ENCODE assay signal across 11 cellular contexts in genomic region chr12:108394196-108394595, GRCh38. TPM values are rescaled to one million over a fixed set of nuclear protein-coding genes. Genes with fewer than 3 reads are reported as not detected.
DNase-seq lines count a peak whose midpoint lies in the region; TF ChIP-seq lines count a peak whose summit lies in the region.
"Had no signal": no experiment of that assay in that cellular context is flagged by ENCODE, and none has a peak within 500 bp of the region (broad histone marks: within the 10 kb centered on the region; RNA-seq: fewer than 3 reads in every experiment).

No MANE protein-coding gene starts in this region.

- CTCF ChIA-PET in OCI-LY7 (lab: Charles Lee; ENCODE audit: unreplicated experiment): no interaction called here

- H3K9me2 ChIP-seq in OCI-LY7 (ENCODE audit: insufficient read depth, low read length): no peaks in the 10 kb centered on the region

- H3K4me3 ChIP-seq in fibroblast of villous mesenchyme (ENCODE audit: low read depth, low read length) (no peak overlapping the region), OCI-LY7 (ENCODE audit: low read depth, low read length, poor library complexity, severe bottlenecking) (no peak overlapping the region)

- DNase-seq in DMS79 (lab: John Stamatoyannopoulos, UW): peak; percentile 1
- DNase-seq in NCI-H446 (lab: John Stamatoyannopoulos, UW): peak; percentile 92 to 98
- peak; percentile 36 for DNase-seq in fibroblast of villous mesenchyme (ENCODE audit: low read depth)
- peak; percentile 21 for DNase-seq in putamen (ENCODE audit: low spot score)
- DNase-seq in OCI-LY7 (ENCODE audit: low spot score): no peak
- no peak for DNase-seq in glomerular visceral epithelial cell (ENCODE audit: extremely low spot score)
- DNase-seq in GM10266 (ENCODE audit: extremely low spot score): no peak
- DNase-seq in stimulated activated CD4-positive, alpha-beta T cell treated with anti-CD3 and anti-CD28 coated beads, Interleukin-15, amount 100 ng/mL, for 24 hours: no peak
- DNase-seq: activated naive CD8-positive, alpha-beta T cell treated with anti-CD3 and anti-CD28 coated beads, Interleukin-2, amount 10 ng/mL, durations not matched to agents 7 days and 5 days; stimulated activated CD4-positive, alpha-beta T cell treated with anti-CD3 and anti-CD28 coated beads, Interleukin-2, amount 100 ng/mL, for 48 hours had no signal

- no peak overlapping the region for H3K4me2 ChIP-seq in OCI-LY7 (ENCODE audit: low read length)

- no peaks in the 10 kb centered on the region for H3K4me1 ChIP-seq in OCI-LY7 (ENCODE audit: insufficient read depth, low read length, poor library complexity, severe bottlenecking)

- no peak overlapping the region for H3K27ac ChIP-seq in OCI-LY7 (ENCODE audit: low read depth, low read length, poor library complexity, severe bottlenecking)
- H3K27ac ChIP-seq: C4-2B had no signal

- H3K79me2 ChIP-seq in OCI-LY7 (ENCODE audit: insufficient read depth, low read depth, low read length): no peaks in the 10 kb centered on the region

- TF ChIP-seq CTCF in fibroblast of villous mesenchyme (IDR thresholded peaks at IDR 0.05; ENCODE audit: insufficient read depth, low read depth, low read length) (no peak), OCI-LY7 (conservative IDR thresholded peaks at IDR 0.05; ENCODE audit: low read length) (no peak), GM10266 (IDR thresholded peaks at IDR 0.05; ENCODE audit: control insufficient read depth, insufficient read depth, low read depth, missing control alignments) (no peak)

- POLR2A ChIA-PET in OCI-LY7 (lab: Charles Lee): no interaction called here

- intact Hi-C loops in OCI-LY7 (cut with micrococcal nuclease; ENCODE audit: unreplicated experiment): no loop called here

- H4K20me1 ChIP-seq in OCI-LY7 (ENCODE audit: insufficient read depth, low read length): no peaks in the 10 kb centered on the region

- no TSS peak for BruUV-seq in OCI-LY7 (replicated peaks; lab: Mats Ljungman, UMichigan)

- no peak overlapping the region for H2AFZ ChIP-seq in OCI-LY7 (ENCODE audit: low read length)

- no peaks in the 10 kb centered on the region for H3K9me3 ChIP-seq in OCI-LY7 (ENCODE audit: low read length)

- H3K36me3 ChIP-seq in OCI-LY7 (ENCODE audit: insufficient read depth, low read length): no peaks in the 10 kb centered on the region

RNA-seq across cellular contexts. Expression of gene CMKLR1, which starts 55.1 kb away (rescaled TPM):
- 1.7 and 1.9 TPM in 2 replicates for total RNA-seq in fibroblast of villous mesenchyme
- not detected in 2 replicates for total RNA-seq in OCI-LY7 (2014; rRNA removed; shearing (Covaris generic))
- total RNA-seq in OCI-LY7 (2022): not detected in 2 replicates

Comparison
In these comparisons a context has a peak if more than half of its experiments do, and no peak if none do; other contexts are left out.
1. DNase-seq: peak in DMS79 (single experiment), NCI-H446 (2 of 2), fibroblast of villous mesenchyme (single experiment) and putamen (single experiment); none in OCI-LY7 (single experiment), glomerular visceral epithelial cell (single experiment), GM10266 (single experiment) and stimulated activated CD4-positive, alpha-beta T cell treated with anti-CD3 and anti-CD28 coated beads, Interleukin-15, amount 100 ng/mL, for 24 hours (single experiment).